1 cellular context compared by ENCODE assay signal in the genomic region with DNA sequence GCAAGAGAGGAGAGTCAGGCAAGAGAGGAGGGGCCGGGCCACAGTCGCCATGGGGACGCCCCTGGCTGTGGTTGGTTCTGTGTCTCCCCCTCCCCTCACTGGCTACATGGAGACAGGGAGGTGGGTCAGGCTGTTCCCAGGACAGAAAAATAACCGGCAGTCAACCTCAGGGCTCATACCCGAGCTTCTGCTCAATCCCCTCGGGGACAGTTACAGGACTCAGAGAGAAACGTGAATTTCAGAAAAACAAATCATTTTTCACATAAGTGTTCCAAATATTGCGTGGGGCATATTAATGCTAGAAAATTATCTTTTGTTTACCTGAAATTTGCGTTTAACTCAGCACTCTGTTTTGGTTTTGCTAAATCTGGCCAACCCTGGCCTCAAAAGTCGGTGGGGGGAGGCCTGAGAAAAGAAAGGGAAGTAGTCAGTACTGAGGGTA.
TF ChIP-seq lines count a peak whose summit lies in the region.

No MANE protein-coding gene starts in this region.

TF ChIP-seq in K562, 482 proteins besides CTCF, POLR2A, EP300 and RAD21 (continued from another document):
- TF ChIP-seq TEAD4 (IDR thresholded peaks at IDR 0.05; ENCODE audit: low read length) (no peak), TEAD4 (CRISPR knock-in tag; IDR thresholded peaks at IDR 0.05; ENCODE audit: borderline replicate concordance) (no peak)
